ENCODE assay signal across 17 cellular contexts in genomic region chr2:159155315-159155714, GRCh38.
DNase-seq lines count a peak whose midpoint lies in the region; ATAC-seq and TF ChIP-seq lines count a peak whose summit lies in the region.
"Had no signal": no experiment of that assay in that cellular context is flagged by ENCODE, and none has a peak within 500 bp of the region (broad histone marks: within the 10 kb centered on the region; RNA-seq: fewer than 3 reads in every experiment).

No MANE protein-coding gene starts in this region.

- intact Hi-C loops in breast epithelium (cut with DNase I; ENCODE audit: low total_unique reads) (no loop called here), transverse colon (cut with DNase I; ENCODE audit: low total_unique reads) (loop anchor here (5.0 kb wide), 1 partner anchor 1922 kb away; no protein-coding TSS in a partner anchor)

- 41 to 45% methylated on average over 5 to 6 of the region's 6 CpGs for WGBS in transverse colon (ENCODE audit: low coverage in 1 of 2), 2 donors

- TF ChIP-seq POLR2A in breast epithelium (IDR thresholded peaks at IDR 0.05) (no peak), transverse colon (IDR thresholded peaks at IDR 0.05) (no peak)

- in situ Hi-C loops in transverse colon (cut with MboI; ENCODE audit: low pct_ligation_motif_present in 1 of 4, low pct_unique_long_range_greater_than_20kb in 1 of 4, low sequenced_read_pairs in 3 of 4), result no loop called here

- H3K4me3 Mint-ChIP-seq in HFFc6 (no peak overlapping the region), osteocyte (ENCODE audit: unreplicated experiment) (no peak overlapping the region)
- H3K4me3 Mint-ChIP-seq: memory B cell had no signal

- DNase-seq in NCI-H748 (lab: John Stamatoyannopoulos, UW; ENCODE audit: unreplicated experiment) (peak; percentile 42), NCI-H748 treated with DMSO at 0.1 percent for 48 hours (lab: John Stamatoyannopoulos, UW) (no peak), breast epithelium (ENCODE audit: low spot score in 2 of 2) (peak in 1 of 2 donors; percentile 47), left lobe of liver (ENCODE audit: low spot score) (no peak), transverse colon (peak; percentile 74), HFFc6 (no peak), osteocyte (ENCODE audit: extremely low spot score, unreplicated experiment) (no peak)
- no peak for DNase-seq in activated CD4-positive, alpha-beta T cell treated with anti-CD3 and anti-CD28 coated beads, Interleukin-2, amount 50 U/mL, for 1 hour
- DNase-seq: activated effector memory CD4-positive, alpha-beta T cell treated with Interleukin-2 at 50 U/mL for 16 hours; DMS 273 treated with DMSO at 0.1 percent for 48 hours; GM23248; head of caudate nucleus; NCI-H1048; stimulated activated CD8-positive, alpha-beta memory T cell treated with anti-CD3 and anti-CD28 coated beads, Interleukin-4, amount 100 ng/mL, for 48 hours had no signal

- H3K4me3 ChIP-seq in breast epithelium (no peak overlapping the region), transverse colon (peak overlapping the region in 1 of 4 donors; percentile 31)
- H3K4me3 ChIP-seq: GM12878, GM23248 had no signal

- peak overlapping the region; percentile 35 to 65 for H3K27ac ChIP-seq in breast epithelium
- H3K27ac ChIP-seq in transverse colon, result peak overlapping the region; percentile 72 to 86 (median 84)
- H3K27ac ChIP-seq: GM23248 had no signal

- H3K36me3 ChIP-seq in breast epithelium (no peaks in the 10 kb centered on the region), transverse colon (no peaks in the 10 kb centered on the region)

- H3K27ac Mint-ChIP-seq in HFFc6 (no peak overlapping the region), osteocyte (ENCODE audit: unreplicated experiment) (no peak overlapping the region)
- H3K27ac Mint-ChIP-seq: memory B cell had no signal

- no peaks in the 10 kb centered on the region for H3K27me3 ChIP-seq in breast epithelium
- H3K27me3 ChIP-seq in transverse colon, result no peaks in the 10 kb centered on the region

- H3K4me1 ChIP-seq in breast epithelium, result peaks cover 0 to 5% of the 10 kb centered on the region in 2 donors
- H3K4me1 ChIP-seq in transverse colon, result peaks cover 19 to 66% (median 56%) of the 10 kb centered on the region in 4 donors

- no peak for TF ChIP-seq EP300 in transverse colon (IDR thresholded peaks at IDR 0.05; ENCODE audit: low read depth)

- H3K9me3 ChIP-seq in breast epithelium, result no peaks in the 10 kb centered on the region
- no peaks in the 10 kb centered on the region for H3K9me3 ChIP-seq in transverse colon

- H3K36me3 Mint-ChIP-seq in HFFc6 (ENCODE audit: low read depth) (peaks cover 27% of the 10 kb centered on the region), osteocyte (ENCODE audit: unreplicated experiment) (peaks cover 13% of the 10 kb centered on the region)
- H3K36me3 Mint-ChIP-seq: brain, memory B cell had no signal

- peaks cover 38% of the 10 kb centered on the region for H3K4me1 Mint-ChIP-seq in HFFc6 (ENCODE audit: low read depth)
- peaks cover 68% of the 10 kb centered on the region for H3K4me1 Mint-ChIP-seq in osteocyte (ENCODE audit: unreplicated experiment)
- H3K4me1 Mint-ChIP-seq: memory B cell had no signal

- TF ChIP-seq CTCF in breast epithelium (IDR thresholded peaks at IDR 0.05) (peak in 1 of 3 donors; percentile 20), transverse colon (IDR thresholded peaks at IDR 0.05) (peak in 2 of 5 experiments; percentile 52 to 60), HFFc6 (IDR thresholded peaks at IDR 0.05) (no peak), osteocyte (IDR thresholded peaks at IDR 0.05) (no peak)

- no peaks in the 10 kb centered on the region for H3K9me3 Mint-ChIP-seq in HFFc6
- H3K9me3 Mint-ChIP-seq in osteocyte (ENCODE audit: unreplicated experiment), result no peaks in the 10 kb centered on the region
- H3K9me3 Mint-ChIP-seq: brain, memory B cell had no signal

- peak; percentile 14 for ATAC-seq in left lobe of liver
- ATAC-seq: GM12878 had no signal

- no peaks in the 10 kb centered on the region for H3K27me3 Mint-ChIP-seq in HFFc6 (ENCODE audit: insufficient read depth)
- no peaks in the 10 kb centered on the region for H3K27me3 Mint-ChIP-seq in osteocyte (ENCODE audit: unreplicated experiment)
- H3K27me3 Mint-ChIP-seq: brain had no signal

Comparison
In these comparisons a context has a peak if more than half of its experiments do, and no peak if none do; other contexts are left out.
1. DNase-seq: peak in NCI-H748 (single experiment) and transverse colon (single experiment); none in NCI-H748 treated with DMSO at 0.1 percent for 48 hours (single experiment), left lobe of liver (single experiment), HFFc6 (single experiment), osteocyte (single experiment) and activated CD4-positive, alpha-beta T cell treated with anti-CD3 and anti-CD28 coated beads, Interleukin-2, amount 50 U/mL, for 1 hour (single experiment).